ENCODE assay signal across 1 cellular context in genomic region chr5:15009420-15009819, GRCh38.
TF ChIP-seq lines count a peak whose summit lies in the region.

No MANE protein-coding gene starts in this region.

TF ChIP-seq in A549, 52 proteins besides CTCF, POLR2A, EP300 and RAD21 (continued from another document):
- TF ChIP-seq PHF8 (IDR thresholded peaks at IDR 0.05; ENCODE audit: borderline replicate concordance, low read depth), result no peak
